8 cellular contexts compared by ENCODE assay signal in genomic region chr10:36779238-36779846, GRCh38.
DNase-seq lines count a peak whose midpoint lies in the region; TF ChIP-seq lines count a peak whose summit lies in the region.

No MANE protein-coding gene starts in this region.

- TF ChIP-seq CTCF in osteocyte (IDR thresholded peaks at IDR 0.05), result peak; percentile 84

- H3K4me1 Mint-ChIP-seq in osteocyte (ENCODE audit: unreplicated experiment), result peaks cover 2% of the 10 kb centered on the region
- no peaks in the 10 kb centered on the region for H3K4me1 Mint-ChIP-seq in activated CD4-positive, alpha-beta memory T cell treated with anti-CD3 and anti-CD28 coated beads for 36 hours (ENCODE audit: low read depth)

- in situ Hi-C loops in SK-MEL-5 (cut with HindIII; ENCODE audit: low pct_unique_long_range_greater_than_20kb, low sequenced_read_pairs), result no loop called here

- DNase-seq in NCI-H1436 (lab: John Stamatoyannopoulos, UW), result peak; percentile 63
- DNase-seq in NCI-H1436 treated with DMSO at 0.1 percent for 48 hours (lab: John Stamatoyannopoulos, UW), result no peak
- DNase-seq in SK-MEL-5 (ENCODE audit: low read depth, low spot score), result peak; percentile 66
- peak; percentile 62 for DNase-seq in fibroblast of the conjunctiva (ENCODE audit: low read depth)
- DNase-seq in osteocyte (ENCODE audit: extremely low spot score, unreplicated experiment), result no peak
- DNase-seq in activated CD4-positive, alpha-beta memory T cell treated with anti-CD3 and anti-CD28 coated beads for 36 hours, result no peak
- DNase-seq in stimulated activated CD4-positive, alpha-beta T cell treated with anti-CD3 and anti-CD28 coated beads, Interleukin-2, amount 100 ng/mL, for 24 hours, result no peak
- DNase-seq in activated CD4-positive, alpha-beta T cell treated with anti-CD3 and anti-CD28 coated beads for 1 hour, result no peak

- no peak overlapping the region for H3K27ac Mint-ChIP-seq in osteocyte (ENCODE audit: unreplicated experiment)
- no peak overlapping the region for H3K27ac Mint-ChIP-seq in activated CD4-positive, alpha-beta memory T cell treated with anti-CD3 and anti-CD28 coated beads for 36 hours

- POLR2A ChIA-PET in activated CD4-positive, alpha-beta memory T cell treated with anti-CD3 and anti-CD28 coated beads for 36 hours (lab: Charles Lee), result no interaction called here

- CTCF ChIA-PET in activated CD4-positive, alpha-beta memory T cell treated with anti-CD3 and anti-CD28 coated beads for 36 hours (lab: Charles Lee), result interaction anchor here (1.1 kb wide), 1 partner anchor 1144 kb away, joined by 3 read pairs; no protein-coding TSS in a partner anchor

- H3K4me3 Mint-ChIP-seq in osteocyte (ENCODE audit: unreplicated experiment), result no peak overlapping the region
- H3K4me3 Mint-ChIP-seq in activated CD4-positive, alpha-beta memory T cell treated with anti-CD3 and anti-CD28 coated beads for 36 hours, result no peak overlapping the region

- H3K9me3 Mint-ChIP-seq in osteocyte (ENCODE audit: unreplicated experiment), result no peaks in the 10 kb centered on the region
- peaks cover 3% of the 10 kb centered on the region for H3K9me3 Mint-ChIP-seq in activated CD4-positive, alpha-beta memory T cell treated with anti-CD3 and anti-CD28 coated beads for 36 hours

- intact Hi-C loops in activated CD4-positive, alpha-beta memory T cell treated with anti-CD3 and anti-CD28 coated beads for 36 hours (cut with micrococcal nuclease), result loop anchor here (5.0 kb wide), 1 partner anchor 1142 kb away; no protein-coding TSS in a partner anchor

- H3K36me3 Mint-ChIP-seq in osteocyte (ENCODE audit: unreplicated experiment), result no peaks in the 10 kb centered on the region
- H3K36me3 Mint-ChIP-seq in activated CD4-positive, alpha-beta memory T cell treated with anti-CD3 and anti-CD28 coated beads for 36 hours, result no peaks in the 10 kb centered on the region

- peaks cover 19% of the 10 kb centered on the region for H3K27me3 Mint-ChIP-seq in osteocyte (ENCODE audit: unreplicated experiment)
- no peaks in the 10 kb centered on the region for H3K27me3 Mint-ChIP-seq in activated CD4-positive, alpha-beta memory T cell treated with anti-CD3 and anti-CD28 coated beads for 36 hours

Comparison
In these comparisons a context has a peak if more than half of its experiments do, and no peak if none do; other contexts are left out.
1. DNase-seq: peak in NCI-H1436 (single experiment), SK-MEL-5 (single experiment) and fibroblast of the conjunctiva (single experiment); none in NCI-H1436 treated with DMSO at 0.1 percent for 48 hours (single experiment), osteocyte (single experiment), activated CD4-positive, alpha-beta memory T cell treated with anti-CD3 and anti-CD28 coated beads for 36 hours (single experiment), stimulated activated CD4-positive, alpha-beta T cell treated with anti-CD3 and anti-CD28 coated beads, Interleukin-2, amount 100 ng/mL, for 24 hours (0 of 2) and activated CD4-positive, alpha-beta T cell treated with anti-CD3 and anti-CD28 coated beads for 1 hour (single experiment).